Comparison of ENCODE assay signal across 8 cellular contexts in genomic region chr7:129825005-129825553, GRCh38.
DNase-seq lines count a peak whose midpoint lies in the region; ATAC-seq and TF ChIP-seq lines count a peak whose summit lies in the region.

No MANE protein-coding gene starts in this region.

- peak overlapping the region; percentile 69 for H2AFZ ChIP-seq in ACC112 (ENCODE audit: low read length, unreplicated experiment)

- H3K27me3 Mint-ChIP-seq in effector memory CD8-positive, alpha-beta T cell: peaks cover 0 to 7% of the 10 kb centered on the region in 2 donors

- DNase-seq in NCI-H1694 (lab: John Stamatoyannopoulos, UW) (peak; percentile 92), T1000 (lab: John Stamatoyannopoulos, UW) (peak; percentile 71), medulla oblongata (ENCODE audit: extremely low spot score) (peak; percentile 25)
- DNase-seq in effector memory CD8-positive, alpha-beta T cell: no peak
- DNase-seq in stimulated activated naive CD8-positive, alpha-beta T cell treated with anti-CD3 and anti-CD28 coated beads, Interleukin-15, Interleukin-2, amounts not matched to agents 100 U/mL and 50 U/mL, for 24 hours: peak; percentile 55

- peaks cover 10% of the 10 kb centered on the region for H3K36me3 Mint-ChIP-seq in effector memory CD8-positive, alpha-beta T cell (ENCODE audit: insufficient read depth)

- H3K27ac ChIP-seq in ACC112 (ENCODE audit: low read depth, low read length): peak overlapping the region; percentile 26; the same call in 1 of the 2 replicates

- peaks cover 8% of the 10 kb centered on the region for H3K4me1 ChIP-seq in ACC112 (ENCODE audit: control insufficient read depth, insufficient read depth, low read length, unreplicated experiment)

- peaks cover 17 to 20% of the 10 kb centered on the region in 2 donors for H3K4me1 Mint-ChIP-seq in effector memory CD8-positive, alpha-beta T cell (ENCODE audit: low read depth in 2 of 2)

- peak overlapping the region; percentile 95 for H3K4me3 ChIP-seq in ACC112 (ENCODE audit: low read depth, low read length)
- H3K4me3 ChIP-seq in GM12875 (ENCODE audit: low read depth, low read length): peak overlapping the region; percentile 52

- H3K79me2 ChIP-seq in ACC112 (ENCODE audit: control insufficient read depth, insufficient read depth, low read length, unreplicated experiment): no peaks in the 10 kb centered on the region

- peak overlapping the region; percentile 48 to 62 for H3K27ac Mint-ChIP-seq in effector memory CD8-positive, alpha-beta T cell

- no peaks in the 10 kb centered on the region for H3K27me3 ChIP-seq in ACC112 (ENCODE audit: insufficient read depth, low read length)

- ATAC-seq in HG02870 (IDR thresholded peaks at IDR 0.05; ENCODE audit: unreplicated experiment): peak; percentile 29
- ATAC-seq in effector memory CD8-positive, alpha-beta T cell (replicated peaks): peak; percentile 41
- peak; percentile 57 for ATAC-seq in stimulated activated naive CD8-positive, alpha-beta T cell treated with anti-CD3 and anti-CD28 coated beads, Interleukin-15, Interleukin-2, amounts not matched to agents 100 U/mL and 50 U/mL, for 24 hours

- H3K4me3 Mint-ChIP-seq in effector memory CD8-positive, alpha-beta T cell: peak overlapping the region; percentile 89 to 90

- H3K36me3 ChIP-seq in ACC112 (ENCODE audit: insufficient read depth, low read length): no peaks in the 10 kb centered on the region

- TF ChIP-seq CTCF in GM12875 (IDR thresholded peaks at IDR 0.05; ENCODE audit: borderline replicate concordance, insufficient read depth, low read depth, low read length): peak; percentile 33; the same call in 1 of the 2 replicates

- H3K9me3 Mint-ChIP-seq in effector memory CD8-positive, alpha-beta T cell: no peaks in the 10 kb centered on the region

Comparison
In these comparisons a context has a peak if more than half of its experiments do, and no peak if none do; other contexts are left out.
1. DNase-seq: peak in NCI-H1694 (single experiment), T1000 (single experiment), medulla oblongata (single experiment) and stimulated activated naive CD8-positive, alpha-beta T cell treated with anti-CD3 and anti-CD28 coated beads, Interleukin-15, Interleukin-2, amounts not matched to agents 100 U/mL and 50 U/mL, for 24 hours (single experiment); none in effector memory CD8-positive, alpha-beta T cell (0 of 3).
2. Peak in every context shown above with its lines, with median percentiles within 50 percentile points of each other: ATAC-seq.